In genomic region chrX:134484039-134484438, GRCh38 we compare ENCODE assay signal across 9 cellular contexts. TPM values are rescaled to one million over a fixed set of nuclear protein-coding genes. Genes with fewer than 3 reads are reported as not detected.
DNase-seq lines count a peak whose midpoint lies in the region; ATAC-seq, FAIRE-seq and TF ChIP-seq lines count a peak whose summit lies in the region.
"Had no signal": no experiment of that assay in that cellular context is flagged by ENCODE, and none has a peak within 500 bp of the region (broad histone marks: within the 10 kb centered on the region; RNA-seq: fewer than 3 reads in every experiment).

No MANE protein-coding gene starts in this region.

- H3K4me3 Mint-ChIP-seq in activated CD4-positive, alpha-beta T cell treated with anti-CD3 and anti-CD28 coated beads, Interleukin-2, amount 10 ng/mL, durations not matched to agents 24 days and 14 days: no peak overlapping the region
- H3K4me3 Mint-ChIP-seq: activated naive CD8-positive, alpha-beta T cell treated with anti-CD3 and anti-CD28 coated beads, Interleukin-2, amount 10 ng/mL, durations not matched to agents 7 days and 5 days had no signal

- peak; percentile 9 for TF ChIP-seq CTCF in bronchial epithelial cell (IDR thresholded peaks at IDR 0.05; ENCODE audit: insufficient read depth, low read length, severe bottlenecking)

- no peaks in the 10 kb centered on the region for H3K27me3 ChIP-seq in bronchial epithelial cell (ENCODE audit: control insufficient read depth, insufficient read depth, low read length)
- no peaks in the 10 kb centered on the region for H3K27me3 ChIP-seq in effector memory CD4-positive, alpha-beta T cell (replicated peaks; ENCODE audit: control insufficient read depth, insufficient read depth, low read length, poor library complexity, severe bottlenecking)

- no peaks in the 10 kb centered on the region for H3K9me3 ChIP-seq in effector memory CD4-positive, alpha-beta T cell (ENCODE audit: control insufficient read depth, low read length)

- DNase-seq in activated CD4-positive, alpha-beta T cell treated with anti-CD3 and anti-CD28 coated beads, Interleukin-2, amount 10 ng/mL, durations not matched to agents 24 days and 14 days: peak; percentile 57
- no peak for DNase-seq in activated CD4-positive, alpha-beta T cell treated with anti-CD3 and anti-CD28 coated beads, Interleukin-2, amount 50 U/mL, for 4 hours
- peak; percentile 9 for DNase-seq in NCI-H2107 treated with DMSO at 0.1 percent for 48 hours (lab: John Stamatoyannopoulos, UW; ENCODE audit: unreplicated experiment)
- DNase-seq in bronchial epithelial cell (ENCODE audit: low read depth): peak; percentile 65
- DNase-seq in midbrain (lab: John Stamatoyannopoulos, UW): peak; percentile 42
- no peak for DNase-seq in effector memory CD4-positive, alpha-beta T cell
- DNase-seq: activated naive CD8-positive, alpha-beta T cell treated with anti-CD3 and anti-CD28 coated beads, Interleukin-2, amount 10 ng/mL, durations not matched to agents 7 days and 5 days had no signal

- peaks cover 1% of the 10 kb centered on the region for H3K36me3 ChIP-seq in bronchial epithelial cell (ENCODE audit: control insufficient read depth, insufficient read depth, low read length)
- no peaks in the 10 kb centered on the region for H3K36me3 ChIP-seq in effector memory CD4-positive, alpha-beta T cell (ENCODE audit: control insufficient read depth, insufficient read depth, low read length)

- no peaks in the 10 kb centered on the region for H3K9me3 Mint-ChIP-seq in activated CD4-positive, alpha-beta T cell treated with anti-CD3 and anti-CD28 coated beads, Interleukin-2, amount 10 ng/mL, durations not matched to agents 24 days and 14 days
- H3K9me3 Mint-ChIP-seq: activated naive CD8-positive, alpha-beta T cell treated with anti-CD3 and anti-CD28 coated beads, Interleukin-2, amount 10 ng/mL, durations not matched to agents 7 days and 5 days had no signal

- no peak for ATAC-seq in HG02840 (IDR thresholded peaks at IDR 0.05; ENCODE audit: low FRiP score, unreplicated experiment)
- no peak for ATAC-seq in GM19455 (IDR thresholded peaks at IDR 0.05; ENCODE audit: unreplicated experiment)

- H3K4me1 ChIP-seq in effector memory CD4-positive, alpha-beta T cell (ENCODE audit: control insufficient read depth, insufficient read depth, low read length, poor library complexity, severe bottlenecking): no peaks in the 10 kb centered on the region

- no peak overlapping the region for H3K4me3 ChIP-seq in bronchial epithelial cell (ENCODE audit: low read depth, low read length)
- no peak overlapping the region for H3K4me3 ChIP-seq in effector memory CD4-positive, alpha-beta T cell (ENCODE audit: insufficient read depth, low read depth, low read length, poor library complexity, severe bottlenecking)

- no peak overlapping the region for H3K27ac ChIP-seq in effector memory CD4-positive, alpha-beta T cell (ENCODE audit: insufficient read depth, low read length, poor library complexity, severe bottlenecking)

- H3K27ac Mint-ChIP-seq in activated CD4-positive, alpha-beta T cell treated with anti-CD3 and anti-CD28 coated beads, Interleukin-2, amount 10 ng/mL, durations not matched to agents 24 days and 14 days: no peak overlapping the region
- H3K27ac Mint-ChIP-seq: activated naive CD8-positive, alpha-beta T cell treated with anti-CD3 and anti-CD28 coated beads, Interleukin-2, amount 10 ng/mL, durations not matched to agents 7 days and 5 days had no signal

- no peaks in the 10 kb centered on the region for H3K4me1 Mint-ChIP-seq in activated CD4-positive, alpha-beta T cell treated with anti-CD3 and anti-CD28 coated beads, Interleukin-2, amount 10 ng/mL, durations not matched to agents 24 days and 14 days
- H3K4me1 Mint-ChIP-seq: activated naive CD8-positive, alpha-beta T cell treated with anti-CD3 and anti-CD28 coated beads, Interleukin-2, amount 10 ng/mL, durations not matched to agents 7 days and 5 days had no signal

- intact Hi-C loops in activated CD4-positive, alpha-beta T cell treated with anti-CD3 and anti-CD28 coated beads, Interleukin-2, amount 10 ng/mL, durations not matched to agents 24 days and 14 days (cut with micrococcal nuclease): loop anchor here (5.0 kb wide), 2 partner anchors 278 to 298 kb away; no protein-coding TSS in a partner anchor

- FAIRE-seq in bronchial epithelial cell (lab: Jason Lieb, UNC): no peak

- H3K36me3 Mint-ChIP-seq in activated CD4-positive, alpha-beta T cell treated with anti-CD3 and anti-CD28 coated beads, Interleukin-2, amount 10 ng/mL, durations not matched to agents 24 days and 14 days (ENCODE audit: low read depth): peaks cover 15% of the 10 kb centered on the region
- H3K36me3 Mint-ChIP-seq: activated naive CD8-positive, alpha-beta T cell treated with anti-CD3 and anti-CD28 coated beads, Interleukin-2, amount 10 ng/mL, durations not matched to agents 7 days and 5 days had no signal

- H3K27me3 Mint-ChIP-seq in activated CD4-positive, alpha-beta T cell treated with anti-CD3 and anti-CD28 coated beads, Interleukin-2, amount 10 ng/mL, durations not matched to agents 24 days and 14 days: no peaks in the 10 kb centered on the region
- H3K27me3 Mint-ChIP-seq: activated naive CD8-positive, alpha-beta T cell treated with anti-CD3 and anti-CD28 coated beads, Interleukin-2, amount 10 ng/mL, durations not matched to agents 7 days and 5 days had no signal

RNA-seq across cellular contexts. Expression of gene HPRT1, which starts 24.1 kb away (rescaled TPM):
- 121 and 128 TPM in 2 replicates for total RNA-seq in activated CD4-positive, alpha-beta T cell treated with anti-CD3 and anti-CD28 coated beads, Interleukin-2, amount 10 ng/mL, durations not matched to agents 24 days and 14 days
- 8.8 and 11.6 TPM in 2 replicates for total RNA-seq in bronchial epithelial cell

Comparison
In these comparisons a context has a peak if more than half of its experiments do, and no peak if none do; other contexts are left out.
1. DNase-seq: peak in activated CD4-positive, alpha-beta T cell treated with anti-CD3 and anti-CD28 coated beads, Interleukin-2, amount 10 ng/mL, durations not matched to agents 24 days and 14 days (single experiment), NCI-H2107 treated with DMSO at 0.1 percent for 48 hours (single experiment), bronchial epithelial cell (single experiment) and midbrain (single experiment); none in activated CD4-positive, alpha-beta T cell treated with anti-CD3 and anti-CD28 coated beads, Interleukin-2, amount 50 U/mL, for 4 hours (0 of 2) and effector memory CD4-positive, alpha-beta T cell (0 of 3).